In genomic region chr2:166357068-166357949, GRCh38 we compare ENCODE assay signal across 2 cellular contexts.
TF ChIP-seq lines count a peak whose summit lies in the region.

No MANE protein-coding gene starts in this region.

TF ChIP-seq in H1, 55 proteins besides CTCF, POLR2A, EP300 and RAD21:
- no peak for TF ChIP-seq ZNF274 (IDR thresholded peaks at IDR 0.05; ENCODE audit: borderline replicate concordance, extremely low read depth, low read length)
- no peak for TF ChIP-seq CHD2 (IDR thresholded peaks at IDR 0.05; ENCODE audit: low read length)
- TF ChIP-seq BACH1 (IDR thresholded peaks at IDR 0.05; ENCODE audit: low read length) = peak; percentile 67
TF ChIP-seq in H1: peak in this region for 1.

TF ChIP-seq in HEK293T, 16 proteins besides CTCF, POLR2A, EP300 and RAD21:
- TF ChIP-seq CTBP1 (IDR thresholded peaks at IDR 0.05; ENCODE audit: borderline replicate concordance) = no peak
- TF ChIP-seq FOXK2 (IDR thresholded peaks at IDR 0.05) = no peak
- TF ChIP-seq LEF1 (IDR thresholded peaks at IDR 0.05; ENCODE audit: borderline replicate concordance) = no peak
- TF ChIP-seq FOXM1 (IDR thresholded peaks at IDR 0.05; ENCODE audit: borderline replicate concordance) = no peak
- no peak for TF ChIP-seq SUZ12 (IDR thresholded peaks at IDR 0.05)
- no peak for TF ChIP-seq ARNT (IDR thresholded peaks at IDR 0.05)
- no peak for TF ChIP-seq SP1 (IDR thresholded peaks at IDR 0.05)
- TF ChIP-seq FOXA1 (IDR thresholded peaks at IDR 0.05) = no peak
